In the genomic region with DNA sequence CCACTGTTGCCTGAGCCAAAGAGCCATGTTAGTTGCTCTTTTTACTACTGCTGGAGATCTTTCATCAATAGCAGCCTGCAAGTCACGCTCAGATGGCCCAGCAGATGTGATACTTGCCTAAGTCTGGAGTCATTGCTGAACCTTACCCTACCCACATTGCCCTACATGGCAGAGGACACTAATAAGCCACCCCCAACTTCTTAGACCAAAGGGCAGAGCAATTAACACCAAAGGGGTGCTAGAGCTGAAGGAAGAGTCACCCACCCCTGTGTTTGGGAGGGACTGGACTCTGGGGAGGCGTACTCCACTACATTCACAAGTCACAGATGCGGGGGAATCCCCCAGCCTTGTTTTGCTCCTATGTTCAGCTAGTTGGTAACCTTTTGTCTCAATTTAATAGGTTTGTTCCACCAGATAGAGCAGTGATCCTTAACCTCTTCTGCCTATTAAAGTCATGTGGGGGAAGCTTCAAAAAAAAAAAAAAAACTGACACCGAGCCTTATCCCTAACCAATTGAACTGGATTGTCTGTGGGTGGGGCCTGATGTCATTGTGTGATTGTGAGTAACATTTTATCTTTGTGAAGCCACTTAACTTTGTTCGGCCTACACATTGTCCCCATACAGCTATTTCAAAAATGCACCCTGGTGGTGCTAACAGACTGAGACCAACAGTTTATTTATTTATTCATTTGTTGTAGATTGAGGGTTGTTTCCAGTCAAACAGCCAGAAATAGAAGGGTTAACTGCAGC, we compare ENCODE assay signal across 9 cellular contexts. TPM values are rescaled to one million over a fixed set of nuclear protein-coding genes. Genes with fewer than 3 reads are reported as not detected.
DNase-seq lines count a peak whose midpoint lies in the region; ATAC-seq lines count a peak whose summit lies in the region.
"Had no signal": no experiment of that assay in that cellular context is flagged by ENCODE, and none has a peak within 500 bp of the region (broad histone marks: within the 10 kb centered on the region; RNA-seq: fewer than 3 reads in every experiment).

No MANE protein-coding gene starts in this region.

- DNase-seq in T-helper 17 cell (no peak), GM03348 (ENCODE audit: low spot score) (no peak), AG08395 (ENCODE audit: low spot score) (no peak)
- DNase-seq in stimulated activated effector memory CD8-positive, alpha-beta T cell treated with anti-CD3 and anti-CD28 coated beads, Interleukin-12 subunit alpha, Interleukin-12 subunit beta, amount 100 ng/mL, for 72 hours (ENCODE audit: low spot score in 2 of 2) = no peak
- no peak for DNase-seq in effector memory CD4-positive, alpha-beta T cell
- DNase-seq: activated T-cell treated with anti-CD3 and anti-CD28 coated beads, Interleukin-2, amount 50 U/mL, for 4 hours; OCI-M1 had no signal

- peaks cover 2% of the 10 kb centered on the region for H3K36me3 Mint-ChIP-seq in T-helper 17 cell (ENCODE audit: low read depth)
- peaks cover 5% of the 10 kb centered on the region for H3K36me3 Mint-ChIP-seq in stimulated activated effector memory CD8-positive, alpha-beta T cell treated with anti-CD3 and anti-CD28 coated beads, Interleukin-12 subunit alpha, Interleukin-12 subunit beta, amount 100 ng/mL, for 72 hours

- H3K27ac ChIP-seq in effector memory CD4-positive, alpha-beta T cell (ENCODE audit: insufficient read depth, low read length, poor library complexity, severe bottlenecking) = no peak overlapping the region

- peaks cover 5% of the 10 kb centered on the region for H3K4me1 Mint-ChIP-seq in T-helper 17 cell
- peaks cover 25% of the 10 kb centered on the region for H3K4me1 Mint-ChIP-seq in stimulated activated effector memory CD8-positive, alpha-beta T cell treated with anti-CD3 and anti-CD28 coated beads, Interleukin-12 subunit alpha, Interleukin-12 subunit beta, amount 100 ng/mL, for 72 hours

- no peaks in the 10 kb centered on the region for H3K9me3 Mint-ChIP-seq in stimulated activated effector memory CD8-positive, alpha-beta T cell treated with anti-CD3 and anti-CD28 coated beads, Interleukin-12 subunit alpha, Interleukin-12 subunit beta, amount 100 ng/mL, for 72 hours
- H3K9me3 Mint-ChIP-seq: activated T-cell treated with anti-CD3 and anti-CD28 coated beads, Interleukin-2, amount 50 U/mL, for 4 hours had no signal

- H3K27ac Mint-ChIP-seq in T-helper 17 cell = no peak overlapping the region
- H3K27ac Mint-ChIP-seq in stimulated activated effector memory CD8-positive, alpha-beta T cell treated with anti-CD3 and anti-CD28 coated beads, Interleukin-12 subunit alpha, Interleukin-12 subunit beta, amount 100 ng/mL, for 72 hours = peak overlapping the region; percentile 52

- H3K36me3 ChIP-seq in effector memory CD4-positive, alpha-beta T cell (ENCODE audit: control insufficient read depth, insufficient read depth, low read length) = no peaks in the 10 kb centered on the region

- peak; percentile 45 for ATAC-seq in GM19035 (IDR thresholded peaks at IDR 0.05; ENCODE audit: unreplicated experiment)
- ATAC-seq in HG02884 (IDR thresholded peaks at IDR 0.05; ENCODE audit: unreplicated experiment) = peak; percentile 48
- ATAC-seq in T-helper 17 cell = peak; percentile 39
- peak; percentile 68 for ATAC-seq in stimulated activated effector memory CD8-positive, alpha-beta T cell treated with anti-CD3 and anti-CD28 coated beads, Interleukin-12 subunit alpha, Interleukin-12 subunit beta, amount 100 ng/mL, for 72 hours

- H3K9me3 ChIP-seq in T-helper 17 cell (ENCODE audit: control insufficient read depth, low read length, poor library complexity, severe bottlenecking) = no peaks in the 10 kb centered on the region
- no peaks in the 10 kb centered on the region for H3K9me3 ChIP-seq in effector memory CD4-positive, alpha-beta T cell (ENCODE audit: control insufficient read depth, low read length)

- H3K27me3 Mint-ChIP-seq in T-helper 17 cell = peaks cover 26% of the 10 kb centered on the region

- no peaks in the 10 kb centered on the region for H3K27me3 ChIP-seq in effector memory CD4-positive, alpha-beta T cell (replicated peaks; ENCODE audit: control insufficient read depth, insufficient read depth, low read length, poor library complexity, severe bottlenecking)

- H3K4me3 ChIP-seq in effector memory CD4-positive, alpha-beta T cell (ENCODE audit: insufficient read depth, low read depth, low read length, poor library complexity, severe bottlenecking) = no peak overlapping the region

- H3K4me3 Mint-ChIP-seq in T-helper 17 cell = no peak overlapping the region
- H3K4me3 Mint-ChIP-seq in stimulated activated effector memory CD8-positive, alpha-beta T cell treated with anti-CD3 and anti-CD28 coated beads, Interleukin-12 subunit alpha, Interleukin-12 subunit beta, amount 100 ng/mL, for 72 hours = no peak overlapping the region
- H3K4me3 Mint-ChIP-seq: activated T-cell treated with anti-CD3 and anti-CD28 coated beads, Interleukin-2, amount 50 U/mL, for 4 hours had no signal

- no peaks in the 10 kb centered on the region for H3K4me1 ChIP-seq in effector memory CD4-positive, alpha-beta T cell (ENCODE audit: control insufficient read depth, insufficient read depth, low read length, poor library complexity, severe bottlenecking)

RNA-seq across cellular contexts. Expression of a gene that starts 13.1 kb away (rescaled TPM):
- 1 to 10 TPM in 1 of 2 donors, under 1 TPM in 1; 0.68 to 2.0 TPM for total RNA-seq in T-helper 17 cell

RNA-seq across cellular contexts. Expression of a gene that starts 23.9 kb away (rescaled TPM):
- total RNA-seq in T-helper 17 cell = 10 to 100 TPM; 15.5 to 23.1 TPM
